8 cellular contexts compared by ENCODE assay signal in the genomic region with DNA sequence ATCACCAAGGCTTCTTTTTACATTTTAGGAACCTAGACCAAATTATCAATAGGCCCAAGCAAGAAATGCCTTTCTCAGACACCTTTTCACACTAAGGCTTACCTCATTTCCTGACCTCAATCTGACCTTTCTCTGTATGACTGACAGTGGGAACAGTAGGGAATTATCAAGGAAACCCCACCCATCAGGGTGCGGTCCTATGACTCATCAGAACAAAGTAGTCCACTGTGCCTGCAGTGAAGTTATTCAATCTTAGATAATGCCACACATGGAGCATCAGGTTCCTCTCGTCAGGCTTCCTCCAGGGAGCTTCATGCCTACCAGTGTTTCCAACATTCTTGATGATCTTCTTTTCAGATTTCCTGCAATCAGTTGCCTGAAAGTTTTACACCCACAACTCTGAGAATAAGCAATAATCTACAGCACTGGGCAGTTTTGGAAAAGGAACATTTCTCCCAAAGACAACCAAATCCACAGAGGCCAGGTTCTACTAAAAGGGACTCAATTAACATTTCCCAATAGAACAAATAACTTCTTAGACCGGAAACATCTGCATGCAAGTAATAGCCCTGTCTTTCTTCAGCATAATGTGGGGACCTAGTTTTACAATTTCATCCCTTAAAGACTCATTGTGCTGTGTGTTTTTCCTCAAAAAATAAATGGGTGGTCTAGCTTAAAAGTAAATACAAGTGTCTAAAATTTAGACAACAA. TPM values are rescaled to one million over a fixed set of nuclear protein-coding genes. Genes with fewer than 3 reads are reported as not detected.
A peak's percentile ranks its signal among the peaks of the same experiment; 100 is the strongest.
DNase-seq lines count a peak whose midpoint lies in the region; ATAC-seq and TF ChIP-seq lines count a peak whose summit lies in the region.

No MANE protein-coding gene starts in this region.

- H3K36me3 ChIP-seq in HAP-1 (replicated peaks) (no peaks in the 10 kb centered on the region), upper lobe of left lung (no peaks in the 10 kb centered on the region)

- TF ChIP-seq POLR2A in upper lobe of left lung (IDR thresholded peaks at IDR 0.05), result no peak

- H3K4me3 ChIP-seq in HAP-1, result no peak overlapping the region
- H3K4me3 ChIP-seq in upper lobe of left lung, result no peak overlapping the region

- no peak for TF ChIP-seq CTCF in upper lobe of left lung (IDR thresholded peaks at IDR 0.05)

- peak; percentile 49 to 51 for ATAC-seq in upper lobe of left lung (ENCODE audit: low FRiP score in 2 of 2)

- no peaks in the 10 kb centered on the region for H3K27me3 ChIP-seq in HAP-1 (ENCODE audit: low read depth)
- H3K27me3 ChIP-seq in upper lobe of left lung, result no peaks in the 10 kb centered on the region

- H3K9me3 ChIP-seq in HAP-1 (no peaks in the 10 kb centered on the region), upper lobe of left lung (no peaks in the 10 kb centered on the region)

- H3K27ac ChIP-seq in epithelial cell of prostate (peak overlapping the region; percentile 86), upper lobe of left lung (peak overlapping the region in 2 of 4 donors; percentile 14 to 17)

- TF ChIP-seq EP300 in upper lobe of left lung (IDR thresholded peaks at IDR 0.05), result peak in 2 of 4 donors; percentile 79 to 82

- peaks cover 18% of the 10 kb centered on the region for H3K4me1 ChIP-seq in HAP-1
- no peaks in the 10 kb centered on the region for H3K4me1 ChIP-seq in upper lobe of left lung

- peak; percentile 23 for DNase-seq in NCI-H146 (lab: John Stamatoyannopoulos, UW)
- no peak for DNase-seq in NCI-H146 treated with DMSO at 0.1 percent for 48 hours (lab: John Stamatoyannopoulos, UW; ENCODE audit: unreplicated experiment)
- DNase-seq in HAP-1 (ENCODE audit: low spot score in 2 of 2), result peak; percentile 68 to 84
- peak; percentile 25 for DNase-seq in LHCN-M2 (ENCODE audit: low read depth)
- DNase-seq in epithelial cell of prostate (ENCODE audit: low read depth, low spot score), result peak; percentile 93
- peak in 1 of 2 donors; percentile 40 for DNase-seq in upper lobe of left lung
- no peak for DNase-seq in NCI-H2081 treated with DMSO at 0.1 percent for 48 hours (lab: John Stamatoyannopoulos, UW)
- no peak for DNase-seq in stimulated activated CD4-positive, alpha-beta T cell treated with anti-CD3 and anti-CD28 coated beads, Interleukin-12 subunit alpha, Interleukin-12 subunit beta, amount 100 ng/mL, for 4 hours

- WGBS in upper lobe of left lung, 2 donors, result 57 to 72% methylated on average over 3 of the region's 3 CpGs

- in situ Hi-C loops in HAP-1 (cut with MboI; ENCODE audit: low sequenced_read_pairs), result no loop called here

RNA-seq across cellular contexts. Expression of a gene that starts 35.9 kb away (rescaled TPM):
- total RNA-seq in LHCN-M2 (2014; rRNA removed), result 1.2 and 1.5 TPM in 2 replicates
- 0.15 TPM for polyA plus RNA-seq in LHCN-M2 (2012)
- total RNA-seq in upper lobe of left lung, result 10 to 100 TPM; 21.2 to 37.7 (median 26.8) TPM

Comparison
In these comparisons a context has a peak if more than half of its experiments do, and no peak if none do; other contexts are left out.
1. DNase-seq: peak in NCI-H146 (single experiment), HAP-1 (2 of 2), LHCN-M2 (single experiment) and epithelial cell of prostate (single experiment); none in NCI-H146 treated with DMSO at 0.1 percent for 48 hours (single experiment), NCI-H2081 treated with DMSO at 0.1 percent for 48 hours (single experiment) and stimulated activated CD4-positive, alpha-beta T cell treated with anti-CD3 and anti-CD28 coated beads, Interleukin-12 subunit alpha, Interleukin-12 subunit beta, amount 100 ng/mL, for 4 hours (single experiment).